Comparison of ENCODE assay signal across 23 cellular contexts in the genomic region with DNA sequence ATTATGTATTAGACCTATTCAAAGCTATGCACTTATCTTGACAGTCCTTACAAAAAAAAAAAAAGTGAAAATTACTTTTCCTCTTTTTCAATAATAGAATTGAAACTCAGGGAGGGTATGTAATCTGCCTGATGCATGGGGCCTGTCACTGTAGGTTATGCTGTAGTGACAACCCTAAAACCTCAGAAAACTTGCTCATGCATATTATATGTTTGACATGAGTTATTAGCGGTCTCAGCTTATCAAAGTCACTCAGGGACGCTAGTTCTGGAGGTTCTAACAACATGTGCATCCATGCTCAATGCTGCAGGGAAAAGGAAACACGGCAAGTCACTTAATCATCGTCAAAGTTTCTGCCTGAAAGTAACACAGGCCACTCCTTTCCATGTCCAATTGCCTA.
"Had no signal": no experiment of that assay in that cellular context is flagged by ENCODE, and none has a peak within 500 bp of the region (broad histone marks: within the 10 kb centered on the region; RNA-seq: fewer than 3 reads in every experiment).

No MANE protein-coding gene starts in this region.

- H3K9me3 ChIP-seq: left lung, lower lobe of right lung, psoas muscle, right atrium auricular region, right lobe of liver, thoracic aorta, tibial artery, uterus had no signal

- H2AFZ ChIP-seq: parathyroid adenoma had no signal

- H3K4me3 ChIP-seq: left lung, lower lobe of right lung, psoas muscle, right atrium auricular region, right lobe of liver, smooth muscle cell, suprapubic skin, thoracic aorta, tibial artery, uterus had no signal

- ATAC-seq: left cardiac atrium; naive thymus-derived CD8-positive, alpha-beta T cell; psoas muscle; right lobe of liver had no signal

- H3K27me3 ChIP-seq: left lung, right atrium auricular region, right lobe of liver, suprapubic skin, tibial artery, uterus had no signal

- H3K4me2 ChIP-seq: smooth muscle cell had no signal

- H3K27ac ChIP-seq: left lung, lower lobe of right lung, parathyroid adenoma, psoas muscle, right atrium auricular region, right lobe of liver, suprapubic skin, thoracic aorta, tibial artery, uterus had no signal

- H3K9ac ChIP-seq: parathyroid adenoma had no signal

- DNase-seq: hippocampal formation; kidney glomerular epithelial cell; left cardiac atrium; left lung; lower lobe of right lung; mammary epithelial cell; naive thymus-derived CD8-positive, alpha-beta T cell; nucleus accumbens; psoas muscle; right lobe of liver; stimulated activated CD4-positive, alpha-beta T cell treated with anti-CD3 and anti-CD28 coated beads, Interleukin-1b, Interleukin-23, amount 100 ng/mL, for 48 hours; stimulated activated CD4-positive, alpha-beta T cell treated with anti-CD3 and anti-CD28 coated beads, Interleukin-2, amount 100 ng/mL, for 48 hours; stimulated activated CD4-positive, alpha-beta T cell treated with anti-CD3 and anti-CD28 coated beads, Interleukin-4, amount 100 ng/mL, for 4 hours; stimulated activated CD8-positive, alpha-beta memory T cell treated with anti-CD3 and anti-CD28 coated beads, Interleukin-4, amount 100 ng/mL, for 48 hours; stimulated activated naive CD4-positive, alpha-beta T cell; tibial artery; uterus had no signal

- H3K79me2 ChIP-seq: parathyroid adenoma had no signal

- H3K4me1 ChIP-seq: left lung, lower lobe of right lung, parathyroid adenoma, psoas muscle, right atrium auricular region, right lobe of liver, suprapubic skin, tibial artery, uterus had no signal

- H3K36me3 ChIP-seq: left lung, lower lobe of right lung, right atrium auricular region, right lobe of liver, suprapubic skin, thoracic aorta, tibial artery, uterus had no signal

- FAIRE-seq: keratinocyte had no signal
